ENCODE assay signal across 9 cellular contexts in genomic region chr12:76674669-76675315, GRCh38.
"Had no signal": no experiment of that assay in that cellular context is flagged by ENCODE, and none has a peak within 500 bp of the region (broad histone marks: within the 10 kb centered on the region; RNA-seq: fewer than 3 reads in every experiment).

No MANE protein-coding gene starts in this region.

- H3K27ac ChIP-seq: pancreas, vagina had no signal

- H3K4me3 ChIP-seq: pancreas, vagina had no signal

- H3K27me3 ChIP-seq: pancreas, vagina had no signal

- H3K4me3 Mint-ChIP-seq: activated B cell treated with CpG ODN at 0.5 μM for 24 hours had no signal

- H3K4me1 Mint-ChIP-seq: activated B cell treated with CpG ODN at 0.5 μM for 24 hours had no signal

- ATAC-seq: esophagus mucosa, pancreas had no signal

- H3K9me3 ChIP-seq: pancreas, vagina had no signal

- DNase-seq: activated B cell treated with CpG ODN at 0.5 μM for 24 hours; activated CD4-positive, alpha-beta T cell treated with anti-CD3 and anti-CD28 coated beads, Interleukin-2, amount 50 U/mL, for 1 hour; activated effector memory CD4-positive, alpha-beta T cell treated with anti-CD3 and anti-CD28 coated beads, Interleukin-2, amount 50 U/mL, for 16 hours; activated T-cell treated with anti-CD3 and anti-CD28 coated beads, Interleukin-2, amount 50 U/mL, for 1 hour; hippocampal formation; pancreas; stimulated activated CD4-positive, alpha-beta T cell treated with anti-CD3 and anti-CD28 coated beads, Interleukin-4, amount 100 ng/mL, for 1 hour had no signal

- H3K27ac Mint-ChIP-seq: activated B cell treated with CpG ODN at 0.5 μM for 24 hours had no signal

- H3K36me3 ChIP-seq: pancreas, vagina had no signal

- H3K9me3 Mint-ChIP-seq: activated B cell treated with CpG ODN at 0.5 μM for 24 hours had no signal

- H3K4me1 ChIP-seq: vagina had no signal
